ENCODE assay signal across 1 cellular context in the genomic region with DNA sequence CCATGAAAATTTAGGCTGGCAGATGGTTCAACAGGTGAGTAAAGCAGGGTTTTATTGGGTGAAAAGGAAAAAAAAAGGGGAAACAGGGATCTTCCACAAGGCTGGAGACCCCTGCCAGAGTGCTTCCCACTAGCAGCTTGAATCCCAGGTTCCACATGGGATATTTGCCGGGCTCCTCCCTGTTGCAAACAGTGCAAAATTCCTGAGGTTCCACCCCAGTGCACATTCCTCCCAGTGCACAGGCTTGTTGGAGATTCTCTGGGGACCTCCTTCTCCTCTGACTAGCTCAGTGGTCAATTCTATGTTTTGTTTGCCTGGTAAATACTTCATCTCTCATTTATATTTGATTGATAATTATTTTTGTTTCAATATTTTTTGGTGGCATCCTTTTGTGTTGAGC.
TF ChIP-seq lines count a peak whose summit lies in the region.

No MANE protein-coding gene starts in this region.

TF ChIP-seq in HepG2, 621 proteins besides CTCF, POLR2A, EP300 and RAD21 (continued from another document):
- TF ChIP-seq STAG1 (CRISPR knock-in tag; IDR thresholded peaks at IDR 0.05) = peak; percentile 14; the same call in 1 of the 2 replicates
- TF ChIP-seq SOX13 (IDR thresholded peaks at IDR 0.05) = no peak
- peak in 1 of 2 experiments; percentile 70; a peak in 2 of 4 replicates for TF ChIP-seq SOX13 (CRISPR knock-in tag; conservative IDR thresholded peaks at IDR 0.05 in 1 of 2, IDR thresholded peaks at IDR 0.05 in 1 of 2)
- 0 out of 2 replicates have a peak, but pooled peaks have one; percentile 44 for TF ChIP-seq ISL2 (CRISPR knock-in tag; IDR thresholded peaks at IDR 0.05)
- TF ChIP-seq SP4 (CRISPR knock-in tag; IDR thresholded peaks at IDR 0.05) = no peak
- peak; percentile 63; the same call in 1 of the 2 replicates for TF ChIP-seq ARID5B (CRISPR knock-in tag; IDR thresholded peaks at IDR 0.05)
